ENCODE assay signal across 21 cellular contexts in genomic region chr14:68305738-68306137, GRCh38.
DNase-seq lines count a peak whose midpoint lies in the region; ATAC-seq and TF ChIP-seq lines count a peak whose summit lies in the region.
"Had no signal": no experiment of that assay in that cellular context is flagged by ENCODE, and none has a peak within 500 bp of the region (broad histone marks: within the 10 kb centered on the region; RNA-seq: fewer than 3 reads in every experiment).

No MANE protein-coding gene starts in this region.

- H3K27me3 ChIP-seq in KMS-11 (ENCODE audit: insufficient read depth, low read depth) (no peaks in the 10 kb centered on the region), thymus (ENCODE audit: control insufficient read depth, insufficient read depth) (no peaks in the 10 kb centered on the region), breast epithelium (no peaks in the 10 kb centered on the region)
- H3K27me3 ChIP-seq: ovary had no signal

- no peak for DNase-seq in activated CD4-positive, alpha-beta T cell treated with anti-CD3 and anti-CD28 coated beads, Interleukin-2, amount 50 U/mL, for 4 hours
- no peak for DNase-seq in breast epithelium (ENCODE audit: low spot score in 2 of 2)
- no peak for DNase-seq in occipital lobe (lab: John Stamatoyannopoulos, UW)
- DNase-seq in Right ventricle myocardium superior: no peak
- DNase-seq: activated CD4-positive, alpha-beta T cell treated with anti-CD3 and anti-CD28 coated beads for 1 hour; activated T-cell treated with anti-CD3 and anti-CD28 coated beads, Interleukin-2, amount 50 U/mL, for 4 hours; amniotic stem cell; CD4-positive, alpha-beta T cell; HCEC 1CT; mucosa of descending colon; NCI-H1436 treated with DMSO at 0.1 percent for 48 hours; NCI-H524; ovary; RPMI8226; stimulated activated naive CD8-positive, alpha-beta T cell treated with anti-CD3 and anti-CD28 coated beads, Interleukin-15, amount 100 ng/mL, for 72 hours; T-helper 1 cell had no signal

- H3K27ac ChIP-seq in KMS-11: no peak overlapping the region
- H3K27ac ChIP-seq in thymus (ENCODE audit: low read depth): peak overlapping the region; percentile 64
- H3K27ac ChIP-seq in breast epithelium: peak overlapping the region in 1 of 2 donors; percentile 80
- H3K27ac ChIP-seq: ovary had no signal

- intact Hi-C loops in breast epithelium (cut with DNase I; ENCODE audit: low total_unique reads) (no loop called here), Right ventricle myocardium superior (cut with DNase I) (no loop called here)

- no peaks in the 10 kb centered on the region for H3K79me2 ChIP-seq in KMS-11 (ENCODE audit: insufficient read depth, low read depth)

- no peaks in the 10 kb centered on the region for H3K36me3 ChIP-seq in KMS-11 (ENCODE audit: insufficient read depth)
- H3K36me3 ChIP-seq in thymus (ENCODE audit: control insufficient read depth, insufficient read depth): no peaks in the 10 kb centered on the region
- H3K36me3 ChIP-seq in breast epithelium: no peaks in the 10 kb centered on the region
- H3K36me3 ChIP-seq: ovary had no signal

- peaks cover 12% of the 10 kb centered on the region for H3K4me1 ChIP-seq in KMS-11 (ENCODE audit: low read depth, poor library complexity, severe bottlenecking)
- H3K4me1 ChIP-seq in thymus (ENCODE audit: control insufficient read depth, insufficient read depth, low read length): no peaks in the 10 kb centered on the region
- H3K4me1 ChIP-seq in breast epithelium: peaks cover 4 to 15% of the 10 kb centered on the region in 2 donors

- TF ChIP-seq CTCF in KMS-11 (conservative IDR thresholded peaks at IDR 0.05; ENCODE audit: low read depth, low read length) (no peak), breast epithelium (IDR thresholded peaks at IDR 0.05) (no peak)

- peak; percentile 38 for ATAC-seq in GM19043 (IDR thresholded peaks at IDR 0.05; ENCODE audit: low read depth, unreplicated experiment)
- ATAC-seq in HG02610 (IDR thresholded peaks at IDR 0.05; ENCODE audit: unreplicated experiment): peak; percentile 46
- ATAC-seq in Right ventricle myocardium superior (ENCODE audit: poor library complexity): no peak
- ATAC-seq: activated T-cell treated with anti-CD3 and anti-CD28 coated beads, Interleukin-2, amount 50 U/mL, for 4 hours; K562; mucosa of descending colon had no signal

- no peak overlapping the region for H3K9ac ChIP-seq in KMS-11

- H3K4me3 ChIP-seq in KMS-11 (IDR thresholded peaks at IDR 0.05; ENCODE audit: insufficient read depth, low read depth, low read length) (no peak overlapping the region), thymus (ENCODE audit: low read length) (no peak overlapping the region), breast epithelium (no peak overlapping the region)
- H3K4me3 ChIP-seq: K562, mucosa of descending colon, ovary had no signal

- H3K9me3 ChIP-seq in thymus (ENCODE audit: control insufficient read depth) (peaks cover 1% of the 10 kb centered on the region), breast epithelium (no peaks in the 10 kb centered on the region)
- H3K9me3 ChIP-seq: mucosa of descending colon, ovary had no signal

- no peak overlapping the region for H2AFZ ChIP-seq in KMS-11 (ENCODE audit: low read depth)

- WGBS in thymus: 96% methylated on average over 4 of the region's 4 CpGs

- 0 out of 2 replicates have a peak overlapping the region, but pooled peaks have one; percentile 19 for H3K4me2 ChIP-seq in KMS-11

- no peaks in the 10 kb centered on the region for H4K20me1 ChIP-seq in KMS-11 (ENCODE audit: insufficient read depth)

- no peak for TF ChIP-seq POLR2A in breast epithelium (IDR thresholded peaks at IDR 0.05)
